ENCODE assay signal across 1 cellular context in the genomic region with DNA sequence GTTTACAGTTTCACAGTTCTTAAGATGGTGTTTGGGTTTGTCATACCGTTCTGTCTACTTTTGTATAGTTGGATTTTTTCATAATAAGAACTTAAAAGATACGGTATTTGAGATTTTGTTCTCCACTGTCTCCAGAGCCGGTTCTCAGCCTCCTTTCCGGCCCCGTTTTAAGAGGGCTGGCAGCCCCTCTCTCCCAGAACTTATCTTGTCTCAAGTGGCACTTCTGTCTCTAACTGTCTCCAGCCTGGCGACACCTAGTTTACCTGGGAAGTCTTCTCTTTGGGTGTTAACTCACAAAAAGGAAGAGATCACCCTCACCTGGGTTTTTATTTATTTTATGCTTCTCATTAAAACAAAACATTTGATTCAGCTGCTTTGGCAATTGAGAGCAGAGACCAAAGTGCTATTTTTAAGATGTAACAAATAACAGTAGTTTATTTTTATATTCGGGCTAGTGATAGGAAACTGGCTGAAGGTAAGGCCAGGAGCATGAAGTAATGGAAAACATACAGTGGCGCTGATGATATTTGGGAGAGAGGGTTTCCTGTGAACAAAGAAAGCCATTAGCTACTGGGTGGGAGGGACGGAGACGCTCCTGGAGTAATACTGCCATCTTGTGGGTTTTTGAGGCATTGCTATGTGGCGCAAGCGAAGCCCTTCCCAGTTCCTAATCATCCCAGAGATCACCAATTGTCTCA.
TF ChIP-seq lines count a peak whose summit lies in the region.

No MANE protein-coding gene starts in this region.

TF ChIP-seq in K562, 482 proteins besides CTCF, POLR2A, EP300 and RAD21 (continued from another document):
- TF ChIP-seq, protein P1, sequence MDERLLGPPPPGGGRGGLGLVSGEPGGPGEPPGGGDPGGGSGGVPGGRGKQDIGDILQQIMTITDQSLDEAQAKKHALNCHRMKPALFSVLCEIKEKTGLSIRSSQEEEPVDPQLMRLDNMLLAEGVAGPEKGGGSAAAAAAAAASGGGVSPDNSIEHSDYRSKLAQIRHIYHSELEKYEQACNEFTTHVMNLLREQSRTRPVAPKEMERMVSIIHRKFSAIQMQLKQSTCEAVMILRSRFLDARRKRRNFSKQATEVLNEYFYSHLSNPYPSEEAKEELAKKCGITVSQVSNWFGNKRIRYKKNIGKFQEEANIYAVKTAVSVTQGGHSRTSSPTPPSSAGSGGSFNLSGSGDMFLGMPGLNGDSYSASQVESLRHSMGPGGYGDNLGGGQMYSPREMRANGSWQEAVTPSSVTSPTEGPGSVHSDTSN (CRISPR knock-in tag; IDR thresholded peaks at IDR 0.05; ENCODE audit: low read depth), result no peak
- TF ChIP-seq, protein P1 (tag; conservative IDR thresholded peaks at IDR 0.05; ENCODE audit: low read depth), result no peak
- no peak for TF ChIP-seq ZNF274 (IDR thresholded peaks at IDR 0.05; ENCODE audit: borderline replicate concordance, low read depth, low read length)
- TF ChIP-seq RBM14 (IDR thresholded peaks at IDR 0.05; ENCODE audit: borderline replicate concordance, insufficient read depth, low read depth, low read length), result no peak
- no peak for TF ChIP-seq CHD2 (IDR thresholded peaks at IDR 0.05; ENCODE audit: low read depth, low read length)
- no peak for TF ChIP-seq FOXJ2 (tag; IDR thresholded peaks at IDR 0.05)
- peak; percentile 84 for TF ChIP-seq CEBPB (tag; IDR thresholded peaks at IDR 0.05)
- TF ChIP-seq, protein P2, sequence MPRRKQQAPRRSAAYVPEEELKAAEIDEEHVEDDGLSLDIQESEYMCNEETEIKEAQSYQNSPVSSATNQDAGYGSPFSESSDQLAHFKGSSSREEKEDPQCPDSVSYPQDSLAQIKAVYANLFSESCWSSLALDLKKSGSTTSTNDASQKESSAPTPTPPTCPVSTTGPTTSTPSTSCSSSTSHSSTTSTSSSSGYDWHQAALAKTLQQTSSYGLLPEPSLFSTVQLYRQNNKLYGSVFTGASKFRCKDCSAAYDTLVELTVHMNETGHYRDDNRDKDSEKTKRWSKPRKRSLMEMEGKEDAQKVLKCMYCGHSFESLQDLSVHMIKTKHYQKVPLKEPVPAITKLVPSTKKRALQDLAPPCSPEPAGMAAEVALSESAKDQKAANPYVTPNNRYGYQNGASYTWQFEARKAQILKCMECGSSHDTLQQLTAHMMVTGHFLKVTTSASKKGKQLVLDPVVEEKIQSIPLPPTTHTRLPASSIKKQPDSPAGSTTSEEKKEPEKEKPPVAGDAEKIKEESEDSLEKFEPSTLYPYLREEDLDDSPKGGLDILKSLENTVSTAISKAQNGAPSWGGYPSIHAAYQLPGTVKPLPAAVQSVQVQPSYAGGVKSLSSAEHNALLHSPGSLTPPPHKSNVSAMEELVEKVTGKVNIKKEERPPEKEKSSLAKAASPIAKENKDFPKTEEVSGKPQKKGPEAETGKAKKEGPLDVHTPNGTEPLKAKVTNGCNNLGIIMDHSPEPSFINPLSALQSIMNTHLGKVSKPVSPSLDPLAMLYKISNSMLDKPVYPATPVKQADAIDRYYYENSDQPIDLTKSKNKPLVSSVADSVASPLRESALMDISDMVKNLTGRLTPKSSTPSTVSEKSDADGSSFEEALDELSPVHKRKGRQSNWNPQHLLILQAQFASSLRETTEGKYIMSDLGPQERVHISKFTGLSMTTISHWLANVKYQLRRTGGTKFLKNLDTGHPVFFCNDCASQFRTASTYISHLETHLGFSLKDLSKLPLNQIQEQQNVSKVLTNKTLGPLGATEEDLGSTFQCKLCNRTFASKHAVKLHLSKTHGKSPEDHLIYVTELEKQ (CRISPR knock-in tag; IDR thresholded peaks at IDR 0.05), result no peak
- TF ChIP-seq GATA2 (CRISPR knock-in tag; IDR thresholded peaks at IDR 0.05), result peak; percentile 61; the same call in 1 of the 2 replicates
- TF ChIP-seq RBM22 (IDR thresholded peaks at IDR 0.05; ENCODE audit: low read depth, low read length, poor library complexity, severe bottlenecking), result no peak
- no peak for TF ChIP-seq NRF1 (conservative IDR thresholded peaks at IDR 0.05 in 1 of 2, IDR thresholded peaks at IDR 0.05 in 1 of 2)
- TF ChIP-seq, protein P3, sequence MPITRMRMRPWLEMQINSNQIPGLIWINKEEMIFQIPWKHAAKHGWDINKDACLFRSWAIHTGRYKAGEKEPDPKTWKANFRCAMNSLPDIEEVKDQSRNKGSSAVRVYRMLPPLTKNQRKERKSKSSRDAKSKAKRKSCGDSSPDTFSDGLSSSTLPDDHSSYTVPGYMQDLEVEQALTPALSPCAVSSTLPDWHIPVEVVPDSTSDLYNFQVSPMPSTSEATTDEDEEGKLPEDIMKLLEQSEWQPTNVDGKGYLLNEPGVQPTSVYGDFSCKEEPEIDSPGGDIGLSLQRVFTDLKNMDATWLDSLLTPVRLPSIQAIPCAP (CRISPR knock-in tag; IDR thresholded peaks at IDR 0.05; ENCODE audit: borderline replicate concordance), result no peak
- no peak for TF ChIP-seq PRMT5 (CRISPR knock-in tag; IDR thresholded peaks at IDR 0.05)
- no peak for TF ChIP-seq JUND (IDR thresholded peaks at IDR 0.05; ENCODE audit: borderline replicate concordance, low read depth, low read length)
- no peak for TF ChIP-seq JUND (tag; IDR thresholded peaks at IDR 0.05; ENCODE audit: borderline replicate concordance, low read depth, low read length)
- TF ChIP-seq MAZ (CRISPR knock-in tag; conservative IDR thresholded peaks at IDR 0.05 in 1 of 2, IDR thresholded peaks at IDR 0.05 in 1 of 2), result 0 out of 4 replicates have a peak, but pooled peaks of 1 of the 2 experiments have one; percentile 52
- TF ChIP-seq EGR1 (conservative IDR thresholded peaks at IDR 0.05), result peak; percentile 25; the same call in 1 of the 2 replicates
- TF ChIP-seq STAG1 (CRISPR knock-in tag; IDR thresholded peaks at IDR 0.05; ENCODE audit: borderline replicate concordance), result peak; percentile 88
- TF ChIP-seq, protein P4, sequence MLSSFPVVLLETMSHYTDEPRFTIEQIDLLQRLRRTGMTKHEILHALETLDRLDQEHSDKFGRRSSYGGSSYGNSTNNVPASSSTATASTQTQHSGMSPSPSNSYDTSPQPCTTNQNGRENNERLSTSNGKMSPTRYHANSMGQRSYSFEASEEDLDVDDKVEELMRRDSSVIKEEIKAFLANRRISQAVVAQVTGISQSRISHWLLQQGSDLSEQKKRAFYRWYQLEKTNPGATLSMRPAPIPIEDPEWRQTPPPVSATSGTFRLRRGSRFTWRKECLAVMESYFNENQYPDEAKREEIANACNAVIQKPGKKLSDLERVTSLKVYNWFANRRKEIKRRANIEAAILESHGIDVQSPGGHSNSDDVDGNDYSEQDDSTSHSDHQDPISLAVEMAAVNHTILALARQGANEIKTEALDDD (IDR thresholded peaks at IDR 0.05), result no peak
- TF ChIP-seq, protein P5, sequence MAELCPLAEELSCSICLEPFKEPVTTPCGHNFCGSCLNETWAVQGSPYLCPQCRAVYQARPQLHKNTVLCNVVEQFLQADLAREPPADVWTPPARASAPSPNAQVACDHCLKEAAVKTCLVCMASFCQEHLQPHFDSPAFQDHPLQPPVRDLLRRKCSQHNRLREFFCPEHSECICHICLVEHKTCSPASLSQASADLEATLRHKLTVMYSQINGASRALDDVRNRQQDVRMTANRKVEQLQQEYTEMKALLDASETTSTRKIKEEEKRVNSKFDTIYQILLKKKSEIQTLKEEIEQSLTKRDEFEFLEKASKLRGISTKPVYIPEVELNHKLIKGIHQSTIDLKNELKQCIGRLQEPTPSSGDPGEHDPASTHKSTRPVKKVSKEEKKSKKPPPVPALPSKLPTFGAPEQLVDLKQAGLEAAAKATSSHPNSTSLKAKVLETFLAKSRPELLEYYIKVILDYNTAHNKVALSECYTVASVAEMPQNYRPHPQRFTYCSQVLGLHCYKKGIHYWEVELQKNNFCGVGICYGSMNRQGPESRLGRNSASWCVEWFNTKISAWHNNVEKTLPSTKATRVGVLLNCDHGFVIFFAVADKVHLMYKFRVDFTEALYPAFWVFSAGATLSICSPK (IDR thresholded peaks at IDR 0.05; ENCODE audit: borderline replicate concordance), result no peak
- no peak for TF ChIP-seq MAFF (IDR thresholded peaks at IDR 0.05; ENCODE audit: low read length)
- TF ChIP-seq ARID1B (IDR thresholded peaks at IDR 0.05), result no peak
- TF ChIP-seq ZNF76 (CRISPR knock-in tag; IDR thresholded peaks at IDR 0.05; ENCODE audit: borderline replicate concordance), result no peak
- peak; percentile 92 for TF ChIP-seq ZNF766 (CRISPR knock-in tag; conservative IDR thresholded peaks at IDR 0.05)
- no peak for TF ChIP-seq MTA2 (IDR thresholded peaks at IDR 0.05; ENCODE audit: low read depth)
- TF ChIP-seq MED1 (CRISPR knock-in tag; IDR thresholded peaks at IDR 0.05; ENCODE audit: borderline replicate concordance), result no peak
- TF ChIP-seq SNIP1 (IDR thresholded peaks at IDR 0.05; ENCODE audit: low read depth), result no peak
- peak; percentile 43; the same call in 1 of the 2 replicates for TF ChIP-seq SOX6 (IDR thresholded peaks at IDR 0.05)
- no peak for TF ChIP-seq SRSF9 (IDR thresholded peaks at IDR 0.05; ENCODE audit: borderline replicate concordance, low read depth, low read length)
- TF ChIP-seq, protein P6, sequence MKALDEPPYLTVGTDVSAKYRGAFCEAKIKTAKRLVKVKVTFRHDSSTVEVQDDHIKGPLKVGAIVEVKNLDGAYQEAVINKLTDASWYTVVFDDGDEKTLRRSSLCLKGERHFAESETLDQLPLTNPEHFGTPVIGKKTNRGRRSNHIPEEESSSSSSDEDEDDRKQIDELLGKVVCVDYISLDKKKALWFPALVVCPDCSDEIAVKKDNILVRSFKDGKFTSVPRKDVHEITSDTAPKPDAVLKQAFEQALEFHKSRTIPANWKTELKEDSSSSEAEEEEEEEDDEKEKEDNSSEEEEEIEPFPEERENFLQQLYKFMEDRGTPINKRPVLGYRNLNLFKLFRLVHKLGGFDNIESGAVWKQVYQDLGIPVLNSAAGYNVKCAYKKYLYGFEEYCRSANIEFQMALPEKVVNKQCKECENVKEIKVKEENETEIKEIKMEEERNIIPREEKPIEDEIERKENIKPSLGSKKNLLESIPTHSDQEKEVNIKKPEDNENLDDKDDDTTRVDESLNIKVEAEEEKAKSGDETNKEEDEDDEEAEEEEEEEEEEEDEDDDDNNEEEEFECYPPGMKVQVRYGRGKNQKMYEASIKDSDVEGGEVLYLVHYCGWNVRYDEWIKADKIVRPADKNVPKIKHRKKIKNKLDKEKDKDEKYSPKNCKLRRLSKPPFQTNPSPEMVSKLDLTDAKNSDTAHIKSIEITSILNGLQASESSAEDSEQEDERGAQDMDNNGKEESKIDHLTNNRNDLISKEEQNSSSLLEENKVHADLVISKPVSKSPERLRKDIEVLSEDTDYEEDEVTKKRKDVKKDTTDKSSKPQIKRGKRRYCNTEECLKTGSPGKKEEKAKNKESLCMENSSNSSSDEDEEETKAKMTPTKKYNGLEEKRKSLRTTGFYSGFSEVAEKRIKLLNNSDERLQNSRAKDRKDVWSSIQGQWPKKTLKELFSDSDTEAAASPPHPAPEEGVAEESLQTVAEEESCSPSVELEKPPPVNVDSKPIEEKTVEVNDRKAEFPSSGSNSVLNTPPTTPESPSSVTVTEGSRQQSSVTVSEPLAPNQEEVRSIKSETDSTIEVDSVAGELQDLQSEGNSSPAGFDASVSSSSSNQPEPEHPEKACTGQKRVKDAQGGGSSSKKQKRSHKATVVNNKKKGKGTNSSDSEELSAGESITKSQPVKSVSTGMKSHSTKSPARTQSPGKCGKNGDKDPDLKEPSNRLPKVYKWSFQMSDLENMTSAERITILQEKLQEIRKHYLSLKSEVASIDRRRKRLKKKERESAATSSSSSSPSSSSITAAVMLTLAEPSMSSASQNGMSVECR (CRISPR knock-in tag; IDR thresholded peaks at IDR 0.05), result no peak
- TF ChIP-seq, protein P7, sequence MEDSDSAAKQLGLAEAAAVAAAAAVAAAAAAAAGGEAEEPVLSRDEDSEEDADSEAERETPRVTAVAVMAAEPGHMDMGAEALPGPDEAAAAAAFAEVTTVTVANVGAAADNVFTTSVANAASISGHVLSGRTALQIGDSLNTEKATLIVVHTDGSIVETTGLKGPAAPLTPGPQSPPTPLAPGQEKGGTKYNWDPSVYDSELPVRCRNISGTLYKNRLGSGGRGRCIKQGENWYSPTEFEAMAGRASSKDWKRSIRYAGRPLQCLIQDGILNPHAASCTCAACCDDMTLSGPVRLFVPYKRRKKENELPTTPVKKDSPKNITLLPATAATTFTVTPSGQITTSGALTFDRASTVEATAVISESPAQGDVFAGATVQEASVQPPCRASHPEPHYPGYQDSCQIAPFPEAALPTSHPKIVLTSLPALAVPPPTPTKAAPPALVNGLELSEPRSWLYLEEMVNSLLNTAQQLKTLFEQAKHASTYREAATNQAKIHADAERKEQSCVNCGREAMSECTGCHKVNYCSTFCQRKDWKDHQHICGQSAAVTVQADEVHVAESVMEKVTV (CRISPR knock-in tag; IDR thresholded peaks at IDR 0.05), result peak; percentile 65
- no peak for TF ChIP-seq XRCC3 (IDR thresholded peaks at IDR 0.05)
- TF ChIP-seq, protein P8, sequence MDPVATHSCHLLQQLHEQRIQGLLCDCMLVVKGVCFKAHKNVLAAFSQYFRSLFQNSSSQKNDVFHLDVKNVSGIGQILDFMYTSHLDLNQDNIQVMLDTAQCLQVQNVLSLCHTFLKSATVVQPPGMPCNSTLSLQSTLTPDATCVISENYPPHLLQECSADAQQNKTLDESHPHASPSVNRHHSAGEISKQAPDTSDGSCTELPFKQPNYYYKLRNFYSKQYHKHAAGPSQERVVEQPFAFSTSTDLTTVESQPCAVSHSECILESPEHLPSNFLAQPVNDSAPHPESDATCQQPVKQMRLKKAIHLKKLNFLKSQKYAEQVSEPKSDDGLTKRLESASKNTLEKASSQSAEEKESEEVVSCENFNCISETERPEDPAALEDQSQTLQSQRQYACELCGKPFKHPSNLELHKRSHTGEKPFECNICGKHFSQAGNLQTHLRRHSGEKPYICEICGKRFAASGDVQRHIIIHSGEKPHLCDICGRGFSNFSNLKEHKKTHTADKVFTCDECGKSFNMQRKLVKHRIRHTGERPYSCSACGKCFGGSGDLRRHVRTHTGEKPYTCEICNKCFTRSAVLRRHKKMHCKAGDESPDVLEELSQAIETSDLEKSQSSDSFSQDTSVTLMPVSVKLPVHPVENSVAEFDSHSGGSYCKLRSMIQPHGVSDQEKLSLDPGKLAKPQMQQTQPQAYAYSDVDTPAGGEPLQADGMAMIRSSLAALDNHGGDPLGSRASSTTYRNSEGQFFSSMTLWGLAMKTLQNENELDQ (CRISPR knock-in tag; IDR thresholded peaks at IDR 0.05; ENCODE audit: borderline replicate concordance), result no peak
- no peak for TF ChIP-seq POLR3G (IDR thresholded peaks at IDR 0.05; ENCODE audit: extremely low read depth, insufficient read length, insufficient replicate concordance)
- no peak for TF ChIP-seq SMARCB1 (IDR thresholded peaks at IDR 0.05; ENCODE audit: insufficient read length, low read depth)
- TF ChIP-seq CREM (IDR thresholded peaks at IDR 0.05; ENCODE audit: low read depth), result 0 out of 2 replicates have a peak, but pooled peaks have one; percentile 7
- no peak for TF ChIP-seq NR2C1 (IDR thresholded peaks at IDR 0.05)
- no peak for TF ChIP-seq NR2C1 (tag; IDR thresholded peaks at IDR 0.05)
